8 cellular contexts compared by ENCODE assay signal in the genomic region with DNA sequence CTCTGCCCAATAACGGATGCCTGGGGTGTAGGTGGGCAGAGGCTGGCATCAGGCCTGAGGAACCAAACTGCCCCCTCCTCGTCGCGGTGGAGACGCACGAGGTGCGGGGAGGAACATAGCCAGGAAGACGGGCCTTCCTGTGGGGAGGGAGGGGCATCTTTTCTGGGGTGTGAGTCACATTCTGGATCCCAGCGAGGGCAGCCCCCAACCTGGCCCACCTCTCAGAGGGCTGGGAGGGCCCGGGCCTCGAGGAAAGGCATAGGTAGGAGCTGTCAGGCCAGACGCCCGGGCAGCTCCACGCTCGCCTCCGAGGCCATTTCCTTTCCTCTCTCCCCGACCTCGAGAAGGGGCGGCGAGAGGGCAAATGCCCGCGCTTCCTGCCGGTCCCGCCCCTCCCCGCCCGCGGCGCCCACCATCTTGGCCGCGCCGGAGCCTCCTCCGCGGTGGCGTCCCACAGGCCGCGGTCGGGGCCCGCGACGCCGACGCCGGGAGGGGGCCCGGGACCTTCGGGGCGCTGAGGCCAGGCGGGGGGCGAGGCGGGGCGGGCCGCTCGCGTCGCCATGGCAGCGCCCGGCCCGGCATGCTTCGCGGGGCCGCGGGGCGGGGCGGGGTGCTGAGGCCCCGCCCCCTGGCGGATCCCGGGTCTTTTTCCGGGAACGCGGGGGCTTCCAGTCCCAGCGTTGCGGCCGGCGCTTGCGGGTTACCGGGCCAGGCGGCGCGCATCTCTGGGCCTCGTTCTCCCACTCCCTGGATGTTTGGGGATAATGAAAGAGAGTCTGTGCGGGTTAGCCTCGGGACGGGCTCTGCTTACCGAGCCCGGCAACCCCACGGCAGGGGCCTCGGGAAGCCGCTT. TPM values are rescaled to one million over a fixed set of nuclear protein-coding genes. Genes with fewer than 3 reads are reported as not detected.
DNase-seq lines count a peak whose midpoint lies in the region; ATAC-seq lines count a peak whose summit lies in the region.

No MANE protein-coding gene starts in this region.

- H3K36me3 Mint-ChIP-seq in activated CD8-positive, alpha-beta T cell treated with anti-CD3 and anti-CD28 coated beads, Interleukin-2, amount 10 ng/mL, durations not matched to agents 7 days and 5 days (ENCODE audit: low read depth) = no peaks in the 10 kb centered on the region
- H3K36me3 Mint-ChIP-seq in memory B cell = no peaks in the 10 kb centered on the region

- H3K9me3 Mint-ChIP-seq in activated CD8-positive, alpha-beta T cell treated with anti-CD3 and anti-CD28 coated beads, Interleukin-2, amount 10 ng/mL, durations not matched to agents 7 days and 5 days (ENCODE audit: insufficient read depth) = no peaks in the 10 kb centered on the region
- no peaks in the 10 kb centered on the region for H3K9me3 Mint-ChIP-seq in memory B cell

- H3K4me3 Mint-ChIP-seq in activated CD8-positive, alpha-beta T cell treated with anti-CD3 and anti-CD28 coated beads, Interleukin-2, amount 10 ng/mL, durations not matched to agents 7 days and 5 days = peak overlapping the region; percentile 78
- H3K4me3 Mint-ChIP-seq in memory B cell = peak overlapping the region; percentile 87

- CTCF ChIA-PET in activated CD8-positive, alpha-beta T cell treated with anti-CD3 and anti-CD28 coated beads, Interleukin-2, amount 10 ng/mL, durations not matched to agents 7 days and 5 days (lab: Charles Lee) = interaction anchor here (1.1 to 1.7 kb wide), 6 partner anchors 11 to 278 kb away, joined by 3 to 7 read pairs (median 3); a partner anchor contains a TSS

- peaks cover 71% of the 10 kb centered on the region for H3K4me1 Mint-ChIP-seq in activated CD8-positive, alpha-beta T cell treated with anti-CD3 and anti-CD28 coated beads, Interleukin-2, amount 10 ng/mL, durations not matched to agents 7 days and 5 days (ENCODE audit: low read depth)
- H3K4me1 Mint-ChIP-seq in memory B cell = peaks cover 48% of the 10 kb centered on the region

- DNase-seq in DMS 273 (lab: John Stamatoyannopoulos, UW; ENCODE audit: unreplicated experiment) (peak; percentile 84), DMS 273 treated with DMSO at 0.1 percent for 48 hours (lab: John Stamatoyannopoulos, UW) (no peak), NCI-H69 (lab: John Stamatoyannopoulos, UW) (peak; percentile 91), memory B cell (ENCODE audit: low spot score in 2 of 2) (peak; percentile 55 to 77)
- peak; percentile 76 for DNase-seq in activated CD8-positive, alpha-beta T cell treated with anti-CD3 and anti-CD28 coated beads, Interleukin-2, amount 10 ng/mL, durations not matched to agents 7 days and 5 days
- DNase-seq in effector CD8-positive, alpha-beta T cell (lab: John Stamatoyannopoulos, UW) = peak; percentile 66
- DNase-seq in stimulated activated CD8-positive, alpha-beta memory T cell treated with anti-CD3 and anti-CD28 coated beads, Interleukin-12 subunit alpha, Interleukin-12 subunit beta, amount 100 ng/mL, for 1 hour (ENCODE audit: low read depth) = peak; percentile 41

- H3K27ac Mint-ChIP-seq in activated CD8-positive, alpha-beta T cell treated with anti-CD3 and anti-CD28 coated beads, Interleukin-2, amount 10 ng/mL, durations not matched to agents 7 days and 5 days = peak overlapping the region; percentile 95
- peak overlapping the region; percentile 98 for H3K27ac Mint-ChIP-seq in memory B cell

- POLR2A ChIA-PET in activated CD8-positive, alpha-beta T cell treated with anti-CD3 and anti-CD28 coated beads, Interleukin-2, amount 10 ng/mL, durations not matched to agents 7 days and 5 days (lab: Charles Lee) = interaction anchor here (0.6 to 5.4 kb wide), 4 partner anchors 12 to 142 kb away, joined by 3 to 38 read pairs (median 4); a partner anchor contains a TSS

- peak; percentile 30 for ATAC-seq in HG02938 (IDR thresholded peaks at IDR 0.05; ENCODE audit: unreplicated experiment)
- peak; percentile 68 for ATAC-seq in activated CD8-positive, alpha-beta T cell treated with anti-CD3 and anti-CD28 coated beads, Interleukin-2, amount 10 ng/mL, durations not matched to agents 7 days and 5 days
- ATAC-seq in memory B cell (ENCODE audit: low read depth) = peak; percentile 84

- no peaks in the 10 kb centered on the region for H3K27me3 Mint-ChIP-seq in activated CD8-positive, alpha-beta T cell treated with anti-CD3 and anti-CD28 coated beads, Interleukin-2, amount 10 ng/mL, durations not matched to agents 7 days and 5 days (ENCODE audit: low read depth)
- H3K27me3 Mint-ChIP-seq in memory B cell = no peaks in the 10 kb centered on the region

RNA-seq across cellular contexts. Expression of a gene that starts 13.2 kb away (rescaled TPM):
- 10 to 100 TPM; 24.4 to 24.6 TPM for total RNA-seq in activated CD8-positive, alpha-beta T cell treated with anti-CD3 and anti-CD28 coated beads, Interleukin-2, amount 10 ng/mL, durations not matched to agents 7 days and 5 days

Comparison
In these comparisons a context has a peak if more than half of its experiments do, and no peak if none do; other contexts are left out.
1. ATAC-seq: peak in every context shown above with its lines; median percentile 84 in memory B cell; 68 in activated CD8-positive, alpha-beta T cell treated with anti-CD3 and anti-CD28 coated beads, Interleukin-2, amount 10 ng/mL, durations not matched to agents 7 days and 5 days; 30 in HG02938.